16 cellular contexts compared by ENCODE assay signal in genomic region chr18:24023185-24023814, GRCh38. TPM values are rescaled to one million over a fixed set of nuclear protein-coding genes. Genes with fewer than 3 reads are reported as not detected.
DNase-seq lines count a peak whose midpoint lies in the region; ATAC-seq and TF ChIP-seq lines count a peak whose summit lies in the region.
"Had no signal": no experiment of that assay in that cellular context is flagged by ENCODE, and none has a peak within 500 bp of the region (broad histone marks: within the 10 kb centered on the region; RNA-seq: fewer than 3 reads in every experiment).

No MANE protein-coding gene starts in this region.

- ATAC-seq in CD8-positive, alpha-beta T cell: no peak
- ATAC-seq in WTC11 (peak; percentile 92), left lobe of liver (peak; percentile 41), sciatic nerve (no peak), HG03571 (IDR thresholded peaks at IDR 0.05; ENCODE audit: unreplicated experiment) (no peak)
- ATAC-seq: left ventricle myocardium superior had no signal

- DNase-seq in CD8-positive, alpha-beta T cell: no peak
- peak; percentile 60 for DNase-seq in H7
- DNase-seq in WTC11 (ENCODE audit: low spot score): peak; percentile 55
- DNase-seq in left lobe of liver (ENCODE audit: low spot score): no peak
- no peak for DNase-seq in sciatic nerve (ENCODE audit: low spot score)
- DNase-seq in occipital lobe (lab: John Stamatoyannopoulos, UW): no peak
- DNase-seq in kidney tubule cell (ENCODE audit: low spot score): no peak
- DNase-seq: activated CD4-positive, alpha-beta T cell treated with anti-CD3 and anti-CD28 coated beads, Interleukin-2, amount 50 U/mL, for 1 hour; aorta; left ventricle myocardium superior; NCI-H2107; uterus had no signal

- H3K4me3 ChIP-seq in CD8-positive, alpha-beta T cell (ENCODE audit: low read depth, low read length): no peak overlapping the region
- H3K4me3 ChIP-seq in H7 (ENCODE audit: insufficient read depth, low read depth, low read length): no peak overlapping the region
- H3K4me3 ChIP-seq: esophagus muscularis mucosa, HAP-1, SJCRH30, uterus had no signal

- H3K9me3 ChIP-seq in CD8-positive, alpha-beta T cell (ENCODE audit: low read length): no peaks in the 10 kb centered on the region
- H3K9me3 ChIP-seq: esophagus muscularis mucosa, HAP-1, SJCRH30, uterus had no signal

- H3K9me3 Mint-ChIP-seq in CD8-positive, alpha-beta T cell: no peaks in the 10 kb centered on the region
- no peaks in the 10 kb centered on the region for H3K9me3 Mint-ChIP-seq in WTC11

- H3K36me3 ChIP-seq in CD8-positive, alpha-beta T cell (ENCODE audit: insufficient read depth, low read length): peaks cover 8% of the 10 kb centered on the region
- peaks cover 10% of the 10 kb centered on the region for H3K36me3 ChIP-seq in H7 (replicated peaks; ENCODE audit: control insufficient read depth, insufficient read depth, low read length)
- H3K36me3 ChIP-seq: SJCRH30, uterus had no signal

- POLR2A ChIA-PET in CD8-positive, alpha-beta T cell (lab: Charles Lee): interaction anchor here (0.6 kb wide), 1 partner anchor 9 kb away, joined by 3 read pairs; no protein-coding TSS in a partner anchor
- POLR2A ChIA-PET in WTC11 (lab: Charles Lee): interaction anchor here (0.6 kb wide), 1 partner anchor 337 kb away, joined by 3 read pairs; no protein-coding TSS in a partner anchor

- no peak for TF ChIP-seq CTCF in CD8-positive, alpha-beta T cell (IDR thresholded peaks at IDR 0.05)
- TF ChIP-seq CTCF in WTC11 (IDR thresholded peaks at IDR 0.05): no peak; the same call in 1 of the 2 replicates

- no peaks in the 10 kb centered on the region for H3K27me3 Mint-ChIP-seq in CD8-positive, alpha-beta T cell (ENCODE audit: low read depth)
- no peaks in the 10 kb centered on the region for H3K27me3 Mint-ChIP-seq in WTC11 (ENCODE audit: low read depth)

- H3K4me1 Mint-ChIP-seq in CD8-positive, alpha-beta T cell (ENCODE audit: low read depth): peaks cover 94% of the 10 kb centered on the region
- H3K4me1 Mint-ChIP-seq in WTC11: peaks cover 67% of the 10 kb centered on the region

- peaks cover 81% of the 10 kb centered on the region for H3K4me1 ChIP-seq in CD8-positive, alpha-beta T cell (ENCODE audit: insufficient read depth, low read length)
- H3K4me1 ChIP-seq: HAP-1, uterus had no signal

- H3K36me3 Mint-ChIP-seq in CD8-positive, alpha-beta T cell: peaks cover 71% of the 10 kb centered on the region
- no peaks in the 10 kb centered on the region; the same call in 1 of the 2 replicates for H3K36me3 Mint-ChIP-seq in WTC11

- no peak overlapping the region for H3K27ac ChIP-seq in CD8-positive, alpha-beta T cell (ENCODE audit: low read depth, low read length)
- H3K27ac ChIP-seq: esophagus muscularis mucosa, SJCRH30, uterus had no signal

- H3K27me3 ChIP-seq in CD8-positive, alpha-beta T cell (ENCODE audit: insufficient read depth, low read length): no peaks in the 10 kb centered on the region
- H3K27me3 ChIP-seq in H7 (ENCODE audit: control insufficient read depth, insufficient read depth, low read length): no peaks in the 10 kb centered on the region
- H3K27me3 ChIP-seq: esophagus muscularis mucosa, SJCRH30, uterus had no signal

- H3K27ac Mint-ChIP-seq in CD8-positive, alpha-beta T cell: peak overlapping the region; percentile 32
- H3K27ac Mint-ChIP-seq in WTC11: peak overlapping the region; percentile 48

- no peak overlapping the region for H3K4me3 Mint-ChIP-seq in CD8-positive, alpha-beta T cell
- H3K4me3 Mint-ChIP-seq in WTC11: no peak overlapping the region

- CTCF ChIA-PET in CD8-positive, alpha-beta T cell (lab: Charles Lee): interaction anchor here (0.7 to 1.9 kb wide), 2 partner anchors 10 to 105 kb away, joined by 3 to 5 read pairs; no protein-coding TSS in a partner anchor
- CTCF ChIA-PET in WTC11 (lab: Charles Lee): interaction anchor here (0.5 to 1.7 kb wide), 9 partner anchors 8 to 1329 kb away, joined by 3 to 4 read pairs (median 3); partner anchors contain the start of gene ZNF521

- intact Hi-C loops in CD8-positive, alpha-beta T cell (cut with DNase I, micrococcal nuclease): loop anchor here in 1 of 2 experiments (5.0 kb wide), 1 partner anchor 54 kb away; no protein-coding TSS in a partner anchor
- intact Hi-C loops in sciatic nerve (cut with DNase I): no loop called here

TF ChIP-seq in WTC11, 78 proteins besides CTCF, POLR2A, EP300 and RAD21:
- TF ChIP-seq GRHL2 (CRISPR knock-in tag; IDR thresholded peaks at IDR 0.05; ENCODE audit: insufficient replicate concordance, severe bottlenecking): no peak
- no peak for TF ChIP-seq NFYB (CRISPR knock-in tag; conservative IDR thresholded peaks at IDR 0.05; ENCODE audit: low read depth)
- no peak for TF ChIP-seq PRRX2 (CRISPR knock-in tag; IDR thresholded peaks at IDR 0.05)
- no peak for TF ChIP-seq FOXJ3 (CRISPR knock-in tag; IDR thresholded peaks at IDR 0.05; ENCODE audit: borderline replicate concordance)
- no peak for TF ChIP-seq STAT6 (CRISPR knock-in tag; conservative IDR thresholded peaks at IDR 0.05; ENCODE audit: low read depth)
- TF ChIP-seq ZNF416 (CRISPR knock-in tag; IDR thresholded peaks at IDR 0.05): no peak
- peak; percentile 5; the same call in 1 of the 2 replicates for TF ChIP-seq ZNF121 (CRISPR knock-in tag; IDR thresholded peaks at IDR 0.05)
- no peak for TF ChIP-seq HMGA2 (CRISPR knock-in tag; IDR thresholded peaks at IDR 0.05)

RNA-seq across cellular contexts. Expression of gene TTC39C, which starts 8.7 kb away (rescaled TPM):
- total RNA-seq in CD8-positive, alpha-beta T cell: 10 to 100 TPM; 84.7 to 85.7 TPM
- 16.2 and 17.4 TPM in 2 replicates for total RNA-seq in H7 (2014; rRNA removed; shearing (Covaris generic))
- 28.8 to 57.3 TPM (median 31.4 TPM) in 3 replicates for total RNA-seq in WTC11 (2021)
- total RNA-seq in left lobe of liver: 133 TPM
- 20.6 TPM for total RNA-seq in sciatic nerve
- total RNA-seq in occipital lobe: 41.5 TPM

Comparison
In these comparisons a context has a peak if more than half of its experiments do, and no peak if none do; other contexts are left out.
1. ATAC-seq: peak in WTC11 (single experiment) and left lobe of liver (single experiment); none in CD8-positive, alpha-beta T cell (single experiment), sciatic nerve (single experiment) and HG03571 (single experiment).
2. DNase-seq: peak in H7 (single experiment) and WTC11 (single experiment); none in CD8-positive, alpha-beta T cell (0 of 7), left lobe of liver (single experiment), sciatic nerve (single experiment), occipital lobe (single experiment) and kidney tubule cell (single experiment).